1 cellular context compared by ENCODE assay signal in genomic region chr16:80936410-80936809, GRCh38.
TF ChIP-seq lines count a peak whose summit lies in the region.

No MANE protein-coding gene starts in this region.

TF ChIP-seq in SK-N-SH treated with all-trans-retinoic acid at 6 μM for 48 hours, 23 proteins besides CTCF, POLR2A, EP300 and RAD21 (continued from another document):
- no peak for TF ChIP-seq POU6F1 (CRISPR knock-in tag; IDR thresholded peaks at IDR 0.05; ENCODE audit: borderline replicate concordance, low read depth)
